ENCODE assay signal across 8 cellular contexts in genomic region chr11:65498727-65498976, GRCh38. TPM values are rescaled to one million over a fixed set of nuclear protein-coding genes. Genes with fewer than 3 reads are reported as not detected.
A peak's percentile ranks its signal among the peaks of the same experiment; 100 is the strongest.
DNase-seq lines count a peak whose midpoint lies in the region; FAIRE-seq and TF ChIP-seq lines count a peak whose summit lies in the region.

No MANE protein-coding gene starts in this region.

- H3K27me3 ChIP-seq in iPS DF 6.9 (ENCODE audit: control insufficient read depth, insufficient read depth, low read length), result no peaks in the 10 kb centered on the region

- H3K4me1 ChIP-seq in iPS DF 6.9 (ENCODE audit: control insufficient read depth, insufficient read depth, low read length), result peaks cover 1% of the 10 kb centered on the region; the same call in 1 of the 2 replicates

- H3K4me3 ChIP-seq in GM08714 (ENCODE audit: low read length), result peak overlapping the region; percentile 99
- peak overlapping the region; percentile 59; the same call in 1 of the 2 replicates for H3K4me3 ChIP-seq in iPS DF 6.9 (ENCODE audit: low read length)
- peak overlapping the region; percentile 55 to 84 (median 63) for H3K4me3 ChIP-seq in skin epidermis

- TF ChIP-seq POLR2A in GM12891 (IDR thresholded peaks at IDR 0.05; ENCODE audit: low read depth, low read length), result no peak

- FAIRE-seq in TTC549 (lab: Jason Lieb, UNC), result peak; percentile 42
- FAIRE-seq in GM12891 (lab: Jason Lieb, UNC), result no peak

- H3K36me3 ChIP-seq in iPS DF 6.9 (ENCODE audit: control insufficient read depth, insufficient read depth, low read length), result peaks cover 10% of the 10 kb centered on the region; the same call in 1 of the 2 replicates

- no peaks in the 10 kb centered on the region for H3K9me3 ChIP-seq in iPS DF 6.9 (ENCODE audit: control insufficient read depth, insufficient read depth, low read length)

- H3K27ac ChIP-seq in iPS DF 6.9 (ENCODE audit: low read length) (no peak overlapping the region), skin epidermis (peak overlapping the region; percentile 87 to 100 (median 99))

- DNase-seq in iPS DF 6.9 (ENCODE audit: low read depth, low spot score), result no peak
- DNase-seq in NCI-H82 treated with DMSO at 0.1 percent for 48 hours (lab: John Stamatoyannopoulos, UW; ENCODE audit: unreplicated experiment), result no peak
- no peak for DNase-seq in hepatic stellate cell (ENCODE audit: low spot score)
- no peak for DNase-seq in GM12891 (ENCODE audit: insufficient read length, low spot score)
- DNase-seq in activated T-cell treated with anti-CD3 and anti-CD28 coated beads, Interleukin-2, amount 50 U/mL, for 48 hours, result no peak

- WGBS in iPS DF 6.9 (ENCODE audit: insufficient coverage, insufficient read length), result no CpG with 5 or more reads among the region's 6 CpGs

TF ChIP-seq in GM12891, 5 proteins besides CTCF, POLR2A, EP300 and RAD21:
- TF ChIP-seq SPI1 (IDR thresholded peaks at IDR 0.05; ENCODE audit: low read depth, low read length), result no peak
- TF ChIP-seq POLR2AphosphoS5 (IDR thresholded peaks at IDR 0.05; ENCODE audit: low read depth, low read length), result no peak
- TF ChIP-seq PAX5 (IDR thresholded peaks at IDR 0.05; ENCODE audit: insufficient read depth, low read length, severe bottlenecking), result no peak
- TF ChIP-seq TAF1 (IDR thresholded peaks at IDR 0.05; ENCODE audit: low read depth, low read length), result no peak
- no peak for TF ChIP-seq POU2F2 (IDR thresholded peaks at IDR 0.05; ENCODE audit: low read depth, low read length)

RNA-seq across cellular contexts. Expression of gene MALAT1, which starts 0.2 kb away (rescaled TPM):
- polyA plus RNA-seq in GM12891 (2012; ENCODE audit: low read depth, missing spikeins), result 839 TPM

RNA-seq across cellular contexts. Expression of gene SCYL1, which starts 26.2 kb away (rescaled TPM):
- polyA plus RNA-seq in GM12891 (2012; ENCODE audit: low read depth, missing spikeins), result 33.4 TPM

RNA-seq across cellular contexts. Expression of gene LTBP3, which starts 59.5 kb away (rescaled TPM):
- polyA plus RNA-seq in GM12891 (2012; ENCODE audit: low read depth, missing spikeins), result 14.6 TPM
